ENCODE assay signal across 8 cellular contexts in the genomic region with DNA sequence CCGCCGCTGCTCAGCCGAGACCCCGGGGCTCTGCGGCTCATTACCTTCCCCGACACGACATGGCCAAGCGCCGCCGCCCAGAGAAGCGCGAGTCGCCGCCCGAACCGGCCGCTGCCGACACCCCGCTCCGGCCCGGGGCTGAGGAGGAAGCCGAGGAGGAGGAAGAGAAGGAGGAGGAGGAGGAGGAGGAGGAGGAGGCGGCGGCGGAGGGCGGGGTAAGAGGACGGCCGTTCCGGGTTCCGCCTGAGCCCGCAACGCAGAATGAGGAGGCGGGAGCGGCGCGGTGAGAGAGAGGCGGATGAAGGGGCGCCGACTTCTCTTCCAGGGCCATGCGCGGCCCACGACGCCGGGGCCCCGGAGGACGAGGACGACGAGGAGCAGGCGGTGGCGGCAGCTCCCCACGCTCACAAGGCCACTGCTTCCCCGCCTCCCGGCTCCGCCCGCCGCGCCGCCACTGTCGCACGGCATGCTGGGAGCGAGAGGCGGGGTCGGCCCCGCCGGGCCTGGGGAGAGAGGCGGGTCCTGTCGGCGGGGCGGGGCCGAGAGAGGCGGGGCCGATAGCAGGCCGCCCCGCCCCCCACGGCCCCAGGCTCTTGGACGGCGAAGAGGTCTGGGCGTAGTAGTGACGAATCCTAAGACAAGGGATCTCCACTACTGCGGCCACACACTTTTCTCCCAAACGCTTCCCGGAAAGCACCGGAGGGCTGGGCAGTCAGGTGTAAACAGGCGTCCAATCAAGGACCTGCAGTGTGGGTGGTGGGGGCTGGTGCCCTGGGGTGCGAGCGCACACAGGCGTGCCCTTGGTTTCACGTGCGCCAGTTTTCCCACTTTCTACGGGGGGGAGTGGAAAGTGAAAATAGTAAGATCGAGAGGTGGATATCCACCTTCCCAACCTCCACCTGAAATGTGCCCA.
DNase-seq lines count a peak whose midpoint lies in the region; ATAC-seq and TF ChIP-seq lines count a peak whose summit lies in the region.
"Not testable (repeated sequence)": the region's sequence is repeated elsewhere in the genome, so short reads cannot be mapped to it uniquely, and the experiment has no call there.

No MANE protein-coding gene starts in this region.

- not testable (repeated sequence) for H3K36me3 ChIP-seq in BLaER1; liver (ENCODE audit: control insufficient read depth in 4 of 4, insufficient read depth in 3 of 4, low read depth in 1 of 4, low read length in 3 of 4)

- peaks cover 55% of the 10 kb centered on the region for H3K4me1 ChIP-seq in BLaER1
- H3K4me1 ChIP-seq in liver (ENCODE audit: control insufficient read depth in 4 of 4, insufficient read depth in 4 of 4, low read length in 3 of 4): not testable (repeated sequence)

- ATAC-seq in GM19351 (IDR thresholded peaks at IDR 0.05; ENCODE audit: unreplicated experiment) (peak; percentile 66), HG03469 (IDR thresholded peaks at IDR 0.05; ENCODE audit: unreplicated experiment) (peak; percentile 43)

- DNase-seq in NCI-H748 treated with DMSO at 0.1 percent for 48 hours (lab: John Stamatoyannopoulos, UW): peak; percentile 46
- DNase-seq in activated CD4-positive, alpha-beta T cell treated with anti-CD3 and anti-CD28 coated beads, Interleukin-2, amount 50 U/mL, for 48 hours: peak; percentile 88 to 89
- DNase-seq in dermis blood vessel endothelial cell: peak; percentile 85
- peak; percentile 83 to 85 for DNase-seq in stimulated activated CD4-positive, alpha-beta T cell treated with anti-CD3 and anti-CD28 coated beads, Interleukin-2, amount 100 ng/mL, for 48 hours

- TF ChIP-seq RAD21 in liver (IDR thresholded peaks at IDR 0.05): not testable (repeated sequence)

- not testable (repeated sequence) for H3K9me3 ChIP-seq in BLaER1; liver (ENCODE audit: control insufficient read depth in 4 of 4, low read length in 3 of 4)

- under 1% methylated on average over 90 of the region's 91 CpGs for WGBS in liver

- TF ChIP-seq CTCF in liver (IDR thresholded peaks at IDR 0.05; ENCODE audit: low read depth, low read length, missing input control): not testable (repeated sequence)

- not testable (repeated sequence) for H3K27me3 ChIP-seq in BLaER1; liver (ENCODE audit: control insufficient read depth in 4 of 4, insufficient read depth in 4 of 4, low read length in 3 of 4)

- peak overlapping the region; percentile 83 for H3K4me2 ChIP-seq in BLaER1

- H3K4me3 ChIP-seq in BLaER1: peak overlapping the region; percentile 81
- peak overlapping the region in 2 of 3 donors; percentile 79 for H3K4me3 ChIP-seq in liver (ENCODE audit: low read depth in 1 of 3, low read length in 3 of 3)

- H3K9ac ChIP-seq in BLaER1 (peak overlapping the region; percentile 88), liver (ENCODE audit: low read depth in 1 of 2, low read length in 2 of 2) (peak overlapping the region in 1 of 2 donors; percentile 36)

- H4K20me1 ChIP-seq in BLaER1: peaks cover 63% of the 10 kb centered on the region

- H3K27ac ChIP-seq in BLaER1: peak overlapping the region; percentile 89
- peak overlapping the region; percentile 94 for H3K27ac ChIP-seq in liver (ENCODE audit: low read depth in 1 of 2, low read length in 2 of 2)

TF ChIP-seq in liver, 16 proteins besides CTCF, POLR2A, EP300 and RAD21:
- TF ChIP-seq YY1 (IDR thresholded peaks at IDR 0.05) (peak; percentile 6), SP1 (IDR thresholded peaks at IDR 0.05) (peak; percentile 55), GABPA (IDR thresholded peaks at IDR 0.05 in 1 of 2, conservative IDR thresholded peaks at IDR 0.05 in 1 of 2) (peak in 1 of 2 donors; percentile 21)

Comparison
In these comparisons a context has a peak if more than half of its experiments do, and no peak if none do; other contexts are left out.
1. Peak in every context shown above with its lines: DNase-seq, ATAC-seq, H3K4me3 ChIP-seq and H3K27ac ChIP-seq.